ENCODE assay signal across 9 cellular contexts in genomic region chr18:55546873-55547704, GRCh38. TPM values are rescaled to one million over a fixed set of nuclear protein-coding genes. Genes with fewer than 3 reads are reported as not detected.
DNase-seq lines count a peak whose midpoint lies in the region; ATAC-seq and TF ChIP-seq lines count a peak whose summit lies in the region.
"Had no signal": no experiment of that assay in that cellular context is flagged by ENCODE, and none has a peak within 500 bp of the region (broad histone marks: within the 10 kb centered on the region; RNA-seq: fewer than 3 reads in every experiment).

No MANE protein-coding gene starts in this region.

- in situ Hi-C loops in astrocyte of the spinal cord (cut with HindIII; ENCODE audit: low sequenced_read_pairs): no loop called here

- peak overlapping the region; percentile 3; the same call in 1 of the 2 replicates for H3K27ac ChIP-seq in HUES64 (ENCODE audit: low read depth, low read length)
- H3K27ac ChIP-seq in substantia nigra (ENCODE audit: low read depth, low read length, poor library complexity, severe bottlenecking): peak overlapping the region; percentile 78
- H3K27ac ChIP-seq: SK-N-MC had no signal

- TF ChIP-seq CTCF in astrocyte of the spinal cord (IDR thresholded peaks at IDR 0.05; ENCODE audit: low read depth, low read length): no peak

- H3K9me3 ChIP-seq in HUES64 (ENCODE audit: insufficient read depth, low read depth, low read length): no peaks in the 10 kb centered on the region

- no peak for ATAC-seq in GM18519 (IDR thresholded peaks at IDR 0.05; ENCODE audit: low FRiP score, unreplicated experiment)
- no peak for ATAC-seq in HG02610 (IDR thresholded peaks at IDR 0.05; ENCODE audit: unreplicated experiment)

- H3K4me1 ChIP-seq in HUES64 (ENCODE audit: insufficient read depth, low read length): peaks cover 56% of the 10 kb centered on the region

- H3K36me3 ChIP-seq in HUES64 (ENCODE audit: insufficient read depth, low read length): peaks cover 8% of the 10 kb centered on the region

- 53% methylated on average over 5 of the region's 5 CpGs for WGBS in HUES64

- H3K4me3 ChIP-seq in HUES64 (ENCODE audit: low read length) (no peak overlapping the region), astrocyte of the spinal cord (ENCODE audit: low read depth, low read length) (peak overlapping the region; percentile 17)
- H3K4me3 ChIP-seq: SK-N-MC had no signal

- DNase-seq in astrocyte of the spinal cord (ENCODE audit: low read depth, low spot score): peak; percentile 86
- peak; percentile 78 for DNase-seq in iris pigment epithelial cell (ENCODE audit: low read depth)
- DNase-seq in substantia nigra (lab: John Stamatoyannopoulos, UW): peak in 10 of 49 donors; percentile 3 to 30 (median 16)
- no peak for DNase-seq in NCI-H446 treated with DMSO at 0.1 percent for 48 hours (lab: John Stamatoyannopoulos, UW)
- DNase-seq in SKM-1 treated with dmso at 0.1 percent for 144 hours (lab: John Stamatoyannopoulos, UW; ENCODE audit: unreplicated experiment): no peak

- H3K27me3 ChIP-seq in HUES64 (ENCODE audit: insufficient read depth, low read length): no peaks in the 10 kb centered on the region

- no peak overlapping the region for H3K9ac ChIP-seq in HUES64 (ENCODE audit: low read depth, low read length)

RNA-seq across cellular contexts. Expression of gene TCF4, which starts 40.9 kb away (rescaled TPM):
- polyA plus RNA-seq in HUES64 (2013, experiment 1 of 2): 46.3 TPM
- polyA plus RNA-seq in HUES64 (2013, experiment 2 of 2): 50.8 TPM

Comparison
In these comparisons a context has a peak if more than half of its experiments do, and no peak if none do; other contexts are left out.
1. DNase-seq: peak in astrocyte of the spinal cord (single experiment) and iris pigment epithelial cell (single experiment); none in NCI-H446 treated with DMSO at 0.1 percent for 48 hours (single experiment) and SKM-1 treated with dmso at 0.1 percent for 144 hours (single experiment).